Comparison of ENCODE assay signal across 9 cellular contexts in genomic region chr12:112573151-112573550, GRCh38.
"Had no signal": no experiment of that assay in that cellular context is flagged by ENCODE, and none has a peak within 500 bp of the region (broad histone marks: within the 10 kb centered on the region; RNA-seq: fewer than 3 reads in every experiment).

No MANE protein-coding gene starts in this region.

- H3K9me3 ChIP-seq: HAP-1 had no signal

- H3K9ac ChIP-seq: GM23248 had no signal

- H3K4me3 ChIP-seq: GM23248, HAP-1, K562 had no signal

- H3K4me3 Mint-ChIP-seq: HFFc6 had no signal

- DNase-seq: GM23248, GOT3, H7, HFFc6, IMR-90, KG1 had no signal

- H3K9me3 Mint-ChIP-seq: HFFc6 had no signal

- H3K27ac ChIP-seq: GM23248 had no signal

- FAIRE-seq: HTR-8/SVneo, K562 had no signal

- H3K27ac Mint-ChIP-seq: HFFc6 had no signal

- H3K36me3 ChIP-seq: HAP-1 had no signal
